In the genomic region with DNA sequence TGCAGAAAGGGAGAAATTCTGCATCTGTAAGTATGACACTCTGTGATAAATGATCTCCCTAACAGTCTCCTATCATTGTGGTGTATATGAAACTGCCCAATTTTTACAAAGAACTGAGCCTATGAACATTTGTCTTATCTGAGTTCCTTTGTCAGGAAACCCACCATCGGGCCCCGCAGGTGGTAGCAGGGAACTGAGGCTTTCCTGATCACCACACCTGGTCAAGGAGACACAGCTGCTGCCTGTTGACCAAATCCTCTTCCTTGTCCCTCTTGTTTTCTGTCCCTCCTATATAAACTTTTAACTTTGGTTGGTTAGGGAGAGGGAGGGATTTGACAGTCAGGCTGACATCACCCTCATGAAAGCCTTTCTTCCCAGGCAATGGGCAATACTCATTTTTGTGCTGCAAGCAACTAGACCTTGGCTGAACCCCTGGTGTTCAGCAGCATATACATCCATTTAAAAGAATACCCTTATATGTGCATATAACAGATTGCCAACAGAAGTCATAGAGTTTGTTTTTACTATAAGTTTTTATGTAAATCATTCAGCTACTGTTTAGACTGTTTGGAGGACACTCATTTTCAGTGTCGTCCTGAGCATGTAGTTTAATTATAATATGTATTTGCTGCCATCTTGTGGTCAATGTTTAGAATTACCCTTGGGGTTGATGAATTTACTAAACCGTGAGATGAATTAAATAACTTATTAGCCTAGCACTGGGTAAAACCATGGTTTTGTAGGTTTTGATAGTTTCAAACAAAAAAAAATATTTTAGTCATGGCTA, we compare ENCODE assay signal across 8 cellular contexts. TPM values are rescaled to one million over a fixed set of nuclear protein-coding genes. Genes with fewer than 3 reads are reported as not detected.
DNase-seq lines count a peak whose midpoint lies in the region; ATAC-seq, FAIRE-seq and TF ChIP-seq lines count a peak whose summit lies in the region.

No MANE protein-coding gene starts in this region.

- peak; percentile 95 for FAIRE-seq in frontal cortex (lab: Jason Lieb, UNC)

- no peak overlapping the region for H3K4me3 ChIP-seq in sigmoid colon

- ATAC-seq in GM18519 (IDR thresholded peaks at IDR 0.05; ENCODE audit: low FRiP score, unreplicated experiment), result peak; percentile 89
- peak; percentile 90 for ATAC-seq in HG02943 (IDR thresholded peaks at IDR 0.05; ENCODE audit: low read depth, unreplicated experiment)

- DNase-seq in Ammon's horn (ENCODE audit: low spot score) (peak; percentile 51), NCI-H128 (lab: John Stamatoyannopoulos, UW; ENCODE audit: unreplicated experiment) (peak; percentile 8), SW480 (ENCODE audit: low spot score) (peak; percentile 52), frontal cortex (ENCODE audit: low spot score in 2 of 2) (peak; percentile 2 to 15), renal cortical epithelial cell (ENCODE audit: low read depth) (peak; percentile 70), sigmoid colon (no peak)

- intact Hi-C loops in sigmoid colon (cut with DNase I), result loop anchor here (2.0 kb wide), 1 partner anchor 317 kb away; no protein-coding TSS in a partner anchor

- no peaks in the 10 kb centered on the region for H3K36me3 ChIP-seq in sigmoid colon

- no peaks in the 10 kb centered on the region for H3K27me3 ChIP-seq in sigmoid colon

- no peaks in the 10 kb centered on the region for H3K9me3 ChIP-seq in sigmoid colon

- H3K4me1 ChIP-seq in sigmoid colon, result no peaks in the 10 kb centered on the region

- 28 to 34% methylated on average over 4 of the region's 4 CpGs for WGBS in sigmoid colon, 2 donors

- TF ChIP-seq EP300 in sigmoid colon (IDR thresholded peaks at IDR 0.05), result no peak

- TF ChIP-seq POLR2A in sigmoid colon (IDR thresholded peaks at IDR 0.05), result no peak

- peak in 2 of 4 experiments; percentile 47 to 63 for TF ChIP-seq CTCF in sigmoid colon (IDR thresholded peaks at IDR 0.05)

- H3K27ac ChIP-seq in sigmoid colon, result no peak overlapping the region

RNA-seq across cellular contexts. Expression of gene CRISP1, which starts 17.0 kb away (rescaled TPM):
- total RNA-seq in frontal cortex (not detected), renal cortical epithelial cell (not detected in 2 replicates), sigmoid colon (not detected)
- polyA plus RNA-seq in sigmoid colon, result not detected
